In genomic region chr20:9021216-9021615, GRCh38 we compare ENCODE assay signal across 21 cellular contexts. TPM values are rescaled to one million over a fixed set of nuclear protein-coding genes. Genes with fewer than 3 reads are reported as not detected.
A peak's percentile ranks its signal among the peaks of the same experiment; 100 is the strongest.
DNase-seq lines count a peak whose midpoint lies in the region; ATAC-seq, FAIRE-seq and TF ChIP-seq lines count a peak whose summit lies in the region.
"Had no signal": no experiment of that assay in that cellular context is flagged by ENCODE, and none has a peak within 500 bp of the region (broad histone marks: within the 10 kb centered on the region; RNA-seq: fewer than 3 reads in every experiment).

No MANE protein-coding gene starts in this region.

- H2AK5ac ChIP-seq in trophoblast cell (ENCODE audit: low read length) = no peak overlapping the region

- no peak overlapping the region for H2BK12ac ChIP-seq in trophoblast cell (ENCODE audit: low read length)

- no peak for ATAC-seq in GM18498 (IDR thresholded peaks at IDR 0.05; ENCODE audit: unreplicated experiment)
- no peak for ATAC-seq in GM18517 (IDR thresholded peaks at IDR 0.05; ENCODE audit: unreplicated experiment)
- ATAC-seq: GM12878, K562 had no signal

- H3K27me3 ChIP-seq in neural progenitor cell (no peaks in the 10 kb centered on the region), trophoblast cell (ENCODE audit: insufficient read depth, low read length) (no peaks in the 10 kb centered on the region)

- H3K79me2 ChIP-seq in neural progenitor cell (ENCODE audit: low read depth) (no peaks in the 10 kb centered on the region), trophoblast cell (ENCODE audit: control insufficient read depth, insufficient read depth, low read length, poor library complexity) (no peaks in the 10 kb centered on the region)

- H3K4me3 ChIP-seq in neural progenitor cell (no peak overlapping the region), trophoblast cell (ENCODE audit: low read depth, low read length) (no peak overlapping the region)
- H3K4me3 ChIP-seq: GM12878, K562, SJCRH30 had no signal

- peak overlapping the region; percentile 15 for H2AFZ ChIP-seq in neural progenitor cell (replicated peaks)
- no peak overlapping the region for H2AFZ ChIP-seq in trophoblast cell (ENCODE audit: insufficient read depth, low read length, poor library complexity)

- H3K4me1 Mint-ChIP-seq in neural progenitor cell = peaks cover 14% of the 10 kb centered on the region

- no peak overlapping the region for H4K12ac ChIP-seq in trophoblast cell (ENCODE audit: low read depth, low read length)

- H3K36me3 ChIP-seq in neural progenitor cell (no peaks in the 10 kb centered on the region), trophoblast cell (ENCODE audit: control insufficient read depth in 1 of 2, insufficient read depth in 2 of 2, low read length in 2 of 2) (no peaks in the 10 kb centered on the region)
- H3K36me3 ChIP-seq: SJCRH30 had no signal

- no peaks in the 10 kb centered on the region for H3K9me3 Mint-ChIP-seq in neural progenitor cell

- no peak overlapping the region for H3K23ac ChIP-seq in trophoblast cell (ENCODE audit: low read length)

- no peak for FAIRE-seq in RCC 7860 (lab: Jason Lieb, UNC)
- FAIRE-seq: GM12878, GM19239, K562 had no signal

- H3K4ac ChIP-seq in trophoblast cell (ENCODE audit: low read depth, low read length) = no peak overlapping the region

- no peaks in the 10 kb centered on the region for H4K20me1 ChIP-seq in neural progenitor cell (ENCODE audit: low read depth)

- H3K4me1 ChIP-seq in neural progenitor cell (peaks cover 35% of the 10 kb centered on the region), trophoblast cell (ENCODE audit: control insufficient read depth in 1 of 2, insufficient read depth in 2 of 2, low read length in 2 of 2) (no peaks in the 10 kb centered on the region)

- H3K27ac ChIP-seq in neural progenitor cell (no peak overlapping the region), trophoblast cell (ENCODE audit: low read depth, low read length) (no peak overlapping the region)
- H3K27ac ChIP-seq: 22Rv1, C4-2B, HL-60, SJCRH30 had no signal

- no peaks in the 10 kb centered on the region for H3K27me3 Mint-ChIP-seq in neural progenitor cell (ENCODE audit: insufficient read depth, low read depth)

- H4K91ac ChIP-seq in trophoblast cell (ENCODE audit: low read depth, low read length) = no peak overlapping the region

- no peak for TF ChIP-seq CTCF in neural progenitor cell (IDR thresholded peaks at IDR 0.05)

- no peak overlapping the region for H3K18ac ChIP-seq in trophoblast cell (ENCODE audit: low read length)

- H3K9me3 ChIP-seq in neural progenitor cell (ENCODE audit: low read depth) = no peaks in the 10 kb centered on the region
- no peaks in the 10 kb centered on the region for H3K9me3 ChIP-seq in trophoblast cell (ENCODE audit: insufficient read depth, low read depth, low read length)

- H3F3A ChIP-seq in neural progenitor cell (ENCODE audit: low read depth) = peaks cover 11% of the 10 kb centered on the region

- no peaks in the 10 kb centered on the region for H3K36me3 Mint-ChIP-seq in neural progenitor cell

- H3K14ac ChIP-seq in trophoblast cell (ENCODE audit: low read length) = no peak overlapping the region

- DNase-seq in DMS153 (lab: John Stamatoyannopoulos, UW) (peak; percentile 49), DMS153 treated with DMSO at 0.1 percent for 48 hours (lab: John Stamatoyannopoulos, UW; ENCODE audit: unreplicated experiment) (no peak), NCI-H187 (lab: John Stamatoyannopoulos, UW) (peak; percentile 70 to 74), RCC 7860 (ENCODE audit: low spot score) (peak; percentile 39), neural progenitor cell (ENCODE audit: low spot score) (no peak), trophoblast cell (no peak)
- DNase-seq: COR-L47, DMS79, NCI-H1092, NCI-H2081 treated with DMSO at 0.1 percent for 48 hours, RPMI8226 had no signal

- H3K9ac ChIP-seq in neural progenitor cell = no peak overlapping the region
- no peak overlapping the region for H3K9ac ChIP-seq in trophoblast cell (ENCODE audit: low read length)

- H3K4me2 ChIP-seq in neural progenitor cell (no peak overlapping the region), trophoblast cell (ENCODE audit: low read length) (no peak overlapping the region)

- H2BK120ac ChIP-seq in trophoblast cell (ENCODE audit: insufficient read depth, low read length, poor library complexity) = no peak overlapping the region

- H2BK5ac ChIP-seq in trophoblast cell (ENCODE audit: low read depth, low read length, poor library complexity) = no peak overlapping the region

- no peaks in the 10 kb centered on the region for H3K79me1 ChIP-seq in trophoblast cell (ENCODE audit: low read length)

- no CpG with 5 or more reads among the region's 3 CpGs for WGBS in trophoblast cell (ENCODE audit: extremely low coverage, insufficient coverage, insufficient read length)

- no peak overlapping the region for H4K8ac ChIP-seq in trophoblast cell (ENCODE audit: low read depth, low read length)

- H3K4me3 Mint-ChIP-seq in neural progenitor cell = no peak overlapping the region

- H3K27ac Mint-ChIP-seq in neural progenitor cell = no peak overlapping the region

RNA-seq across cellular contexts. Expression of gene PLCB4, which starts 47.7 kb away (rescaled TPM):
- 17.7 and 20.6 TPM in 2 replicates for total RNA-seq in neural progenitor cell (ENCODE audit: low replicate concordance)
- polyA plus RNA-seq in trophoblast cell (2013) = 0.97 and 0.99 TPM in 2 replicates
- total RNA-seq: GM12878, OCI-LY7 had no signal
- polyA plus RNA-seq: GM12878 had no signal

Comparison
In these comparisons a context has a peak if more than half of its experiments do, and no peak if none do; other contexts are left out.
1. DNase-seq: peak in DMS153 (single experiment), NCI-H187 (2 of 2) and RCC 7860 (single experiment); none in DMS153 treated with DMSO at 0.1 percent for 48 hours (single experiment), neural progenitor cell (single experiment) and trophoblast cell (0 of 2).